ENCODE assay signal across 8 cellular contexts in genomic region chr9:118729981-118730380, GRCh38.
"Had no signal": no experiment of that assay in that cellular context is flagged by ENCODE, and none has a peak within 500 bp of the region (broad histone marks: within the 10 kb centered on the region; RNA-seq: fewer than 3 reads in every experiment).

No MANE protein-coding gene starts in this region.

- H3K27ac ChIP-seq: HL-60, KMS-11 had no signal

- H3K9ac ChIP-seq: KMS-11 had no signal

- H3K4me3 ChIP-seq: K562 had no signal

- H3K4me2 ChIP-seq: KMS-11 had no signal

- FAIRE-seq: HepG2, HTR-8/SVneo, K562 had no signal

- DNase-seq: IMR-90, KBM-7, KG1 had no signal

- ATAC-seq: HepG2, K562 had no signal
